8 cellular contexts compared by ENCODE assay signal in the genomic region with DNA sequence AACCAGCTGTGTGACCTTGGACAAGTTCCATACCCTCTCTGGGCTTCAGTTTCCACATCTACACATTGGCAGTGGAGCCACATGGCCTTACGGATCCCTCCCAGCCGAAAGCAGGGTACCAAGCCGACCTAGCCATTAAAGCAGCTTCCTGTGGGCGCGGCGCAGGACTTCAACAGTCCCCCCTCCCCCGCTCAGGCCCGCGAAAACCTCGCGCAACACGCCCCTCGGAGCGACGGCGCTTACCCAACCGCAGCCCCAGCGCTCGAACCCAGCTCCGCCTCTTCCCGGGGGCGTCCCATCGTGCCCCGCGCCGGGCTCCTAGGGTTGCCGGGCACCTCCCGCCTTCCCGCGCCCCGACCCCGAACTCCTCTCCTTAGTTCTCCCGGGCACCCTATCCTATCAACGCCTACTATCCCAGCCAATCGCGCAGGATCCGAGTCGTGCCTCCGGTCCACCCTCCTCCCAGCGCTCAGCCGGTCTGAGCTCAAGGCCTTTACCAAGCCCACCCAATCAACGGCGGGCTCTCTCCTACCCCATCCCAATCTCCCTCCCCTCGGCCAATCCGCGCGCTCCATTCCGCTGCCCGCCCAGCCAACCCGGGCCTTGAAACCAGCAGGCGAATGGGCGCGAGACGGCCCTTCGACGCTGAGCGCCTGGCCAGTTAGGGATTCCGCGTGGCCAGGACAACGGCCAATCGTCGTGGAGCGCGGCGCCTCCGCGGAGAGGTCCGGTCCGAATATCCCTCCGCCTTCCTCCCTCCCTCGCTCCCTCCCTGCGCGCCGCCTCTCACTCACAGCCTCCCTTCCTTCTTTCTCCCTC. TPM values are rescaled to one million over a fixed set of nuclear protein-coding genes. Genes with fewer than 3 reads are reported as not detected.
DNase-seq lines count a peak whose midpoint lies in the region; ATAC-seq and TF ChIP-seq lines count a peak whose summit lies in the region.

A gene (plus strand): TSS at position 767 of the 819 bp plus-strand sequence. CDS start 326 bp downstream, outside the sequence.

- H3K27me3 Mint-ChIP-seq in immature natural killer cell (ENCODE audit: low read depth in 3 of 3): peaks cover 7 to 14% (median 14%) of the 10 kb centered on the region in 3 donors

- peaks cover 0 to 32% (median 22%) of the 10 kb centered on the region in 6 donors for H3K36me3 ChIP-seq in spleen

- H3K9me3 Mint-ChIP-seq in immature natural killer cell: no peaks in the 10 kb centered on the region

- H3K9me3 ChIP-seq in spleen: no peaks in the 10 kb centered on the region

- H3K4me3 Mint-ChIP-seq in immature natural killer cell: peak within 1 kb of the TSS; percentile 96 to 99 (median 97)

- no peaks in the 10 kb centered on the region for H3K27me3 ChIP-seq in spleen (replicated peaks in 1 of 7)

- H3K4me1 ChIP-seq in spleen: peaks cover 32 to 80% (median 58%) of the 10 kb centered on the region in 6 donors

- peak in 1 of 3 donors; percentile 57 for TF ChIP-seq POLR2A in spleen (IDR thresholded peaks at IDR 0.05)

- peak in 2 of 11 experiments; percentile 18 to 34 for TF ChIP-seq CTCF in spleen (IDR thresholded peaks at IDR 0.05 in 8 of 11, conservative IDR thresholded peaks at IDR 0.05 in 3 of 11)

- peak within 1 kb of the TSS; percentile 94 to 99 (median 98) for H3K4me3 ChIP-seq in spleen

- H3K27ac Mint-ChIP-seq in immature natural killer cell: peak within 1 kb of the TSS; percentile 96 to 99 (median 98)

- peak; percentile 95 for DNase-seq in AG08395 (ENCODE audit: low spot score)
- DNase-seq in NCI-H345 treated with DMSO at 0.1 percent for 48 hours (lab: John Stamatoyannopoulos, UW; ENCODE audit: unreplicated experiment): peak; percentile 97
- peak; percentile 94 to 96 (median 96) for DNase-seq in activated CD4-positive, CD25-positive, alpha-beta regulatory T cell (lab: John Stamatoyannopoulos, UW)
- peak; percentile 98 for DNase-seq in central memory CD4-positive, alpha-beta T cell
- peak; percentile 99 for DNase-seq in immature natural killer cell
- peak; percentile 99 for DNase-seq in spleen

- intact Hi-C loops in spleen (cut with DNase I; ENCODE audit: low total_unique reads): no loop called here

- H3K4me1 Mint-ChIP-seq in immature natural killer cell: peaks cover 41 to 52% of the 10 kb centered on the region in 2 donors

- ATAC-seq in GM19023 (IDR thresholded peaks at IDR 0.05; ENCODE audit: unreplicated experiment) (peak; percentile 83), HG03280 (IDR thresholded peaks at IDR 0.05; ENCODE audit: unreplicated experiment) (peak; percentile 78)

- peak within 1 kb of the TSS; percentile 87 to 98 (median 95) for H3K27ac ChIP-seq in spleen

- H3K36me3 Mint-ChIP-seq in immature natural killer cell: peaks cover 0 to 23% (median 12%) of the 10 kb centered on the region in 3 donors

- 0 to 1% (median 1%) methylated on average over 55 to 74 of the region's 74 CpGs for WGBS in spleen, 5 donors

RNA-seq across cellular contexts. Expression of the gene that starts here (rescaled TPM):
- polyA plus RNA-seq in immature natural killer cell: 10 to 100 TPM; 15.8 to 27.9 (median 17.3) TPM
- 100 to 1,000 TPM; 232 to 331 (median 259) TPM for total RNA-seq in spleen
- polyA plus RNA-seq in spleen: 10 to 100 TPM; 37.0 to 56.7 (median 49.0) TPM

Comparison
In these comparisons a context has a peak if more than half of its experiments do, and no peak if none do; other contexts are left out.
1. Peak in every context shown above with its lines: DNase-seq, ATAC-seq, H3K4me3 ChIP-seq and H3K27ac ChIP-seq.